11 cellular contexts compared by ENCODE assay signal in the genomic region with DNA sequence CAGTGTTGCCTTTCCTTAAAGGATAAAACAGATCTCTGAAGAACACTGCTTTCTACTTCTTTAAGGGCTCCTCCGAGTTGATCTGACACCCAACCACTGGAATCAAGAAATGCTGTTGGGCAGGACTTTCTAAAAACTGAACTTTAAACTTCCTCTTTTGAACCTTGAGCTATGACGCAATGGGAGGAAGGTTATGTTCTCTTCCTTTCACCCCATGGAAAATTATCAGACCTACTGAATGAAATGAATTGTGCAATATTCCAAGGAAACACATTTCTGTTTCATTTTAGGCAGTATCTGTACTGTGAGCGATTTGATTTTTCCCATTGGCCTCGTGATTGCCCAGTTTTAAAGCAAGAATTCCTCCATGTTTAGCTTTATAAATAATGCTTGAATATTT.
DNase-seq lines count a peak whose midpoint lies in the region; ATAC-seq and TF ChIP-seq lines count a peak whose summit lies in the region.
"Had no signal": no experiment of that assay in that cellular context is flagged by ENCODE, and none has a peak within 500 bp of the region (broad histone marks: within the 10 kb centered on the region; RNA-seq: fewer than 3 reads in every experiment).

No MANE protein-coding gene starts in this region.

- H3K27me3 ChIP-seq in ACC112 (ENCODE audit: insufficient read depth, low read length) (no peaks in the 10 kb centered on the region), right cardiac atrium (ENCODE audit: control insufficient read depth, insufficient read depth) (no peaks in the 10 kb centered on the region), prostate gland (replicated peaks; ENCODE audit: insufficient read depth) (no peaks in the 10 kb centered on the region)

- H2AFZ ChIP-seq in ACC112 (ENCODE audit: low read length, unreplicated experiment) = peak overlapping the region; percentile 73

- H3K4me1 ChIP-seq in ACC112 (ENCODE audit: control insufficient read depth, insufficient read depth, low read length, unreplicated experiment) = peaks cover 17% of the 10 kb centered on the region
- H3K4me1 ChIP-seq in right cardiac atrium (ENCODE audit: control insufficient read depth, insufficient read depth, low read length) = no peaks in the 10 kb centered on the region
- H3K4me1 ChIP-seq in prostate gland (replicated peaks) = no peaks in the 10 kb centered on the region

- DNase-seq in SIG-M5 treated with dmso at 0.1 percent for 504 hours (lab: John Stamatoyannopoulos, UW; ENCODE audit: unreplicated experiment) = peak; percentile 96
- no peak for DNase-seq in right cardiac atrium
- DNase-seq in prostate gland (ENCODE audit: low spot score) = no peak
- DNase-seq in NCI-H1436 (lab: John Stamatoyannopoulos, UW) = no peak
- no peak for DNase-seq in NCI-H146 treated with DMSO at 0.1 percent for 48 hours (lab: John Stamatoyannopoulos, UW; ENCODE audit: unreplicated experiment)
- DNase-seq: NCI-H2081 had no signal

- no peak for TF ChIP-seq POLR2A in prostate gland (IDR thresholded peaks at IDR 0.05)

- H3K4me3 ChIP-seq in ACC112 (ENCODE audit: low read depth, low read length) (peak overlapping the region; percentile 15), right cardiac atrium (ENCODE audit: low read length) (peak overlapping the region; percentile 32), prostate gland (no peak overlapping the region)
- H3K4me3 ChIP-seq: lung, SK-N-MC had no signal

- no peak overlapping the region for H3K27ac ChIP-seq in ACC112 (ENCODE audit: low read depth, low read length)
- no peak overlapping the region for H3K27ac ChIP-seq in right cardiac atrium (ENCODE audit: low read length)
- no peak overlapping the region for H3K27ac ChIP-seq in prostate gland
- H3K27ac ChIP-seq: SK-N-MC had no signal

- no peaks in the 10 kb centered on the region for H3K36me3 ChIP-seq in ACC112 (ENCODE audit: insufficient read depth, low read length)
- no peaks in the 10 kb centered on the region for H3K36me3 ChIP-seq in prostate gland

- peak; percentile 70 for ATAC-seq in HG02763 (IDR thresholded peaks at IDR 0.05; ENCODE audit: unreplicated experiment)
- ATAC-seq in right cardiac atrium = peak; percentile 80 to 93
- ATAC-seq in HG03139 (IDR thresholded peaks at IDR 0.05; ENCODE audit: unreplicated experiment) = no peak

- WGBS in right cardiac atrium = 47% methylated on average over 4 of the region's 4 CpGs
- WGBS in prostate gland = 85% methylated on average over 4 of the region's 4 CpGs

- H3K9me3 ChIP-seq in right cardiac atrium (ENCODE audit: control insufficient read depth, low read length) = no peaks in the 10 kb centered on the region
- H3K9me3 ChIP-seq in prostate gland = no peaks in the 10 kb centered on the region

- no peaks in the 10 kb centered on the region for H3K79me2 ChIP-seq in ACC112 (ENCODE audit: control insufficient read depth, insufficient read depth, low read length, unreplicated experiment)

- intact Hi-C loops in right cardiac atrium (cut with DNase I) = no loop called here
- intact Hi-C loops in prostate gland (cut with DNase I) = no loop called here

- TF ChIP-seq CTCF in prostate gland (IDR thresholded peaks at IDR 0.05) = no peak

Comparison
In these comparisons a context has a peak if more than half of its experiments do, and no peak if none do; other contexts are left out.
1. H3K4me3 ChIP-seq: peak in ACC112 (single experiment) and right cardiac atrium (single experiment); none in prostate gland (0 of 2).